Comparison of ENCODE assay signal across 1 cellular context in the genomic region with DNA sequence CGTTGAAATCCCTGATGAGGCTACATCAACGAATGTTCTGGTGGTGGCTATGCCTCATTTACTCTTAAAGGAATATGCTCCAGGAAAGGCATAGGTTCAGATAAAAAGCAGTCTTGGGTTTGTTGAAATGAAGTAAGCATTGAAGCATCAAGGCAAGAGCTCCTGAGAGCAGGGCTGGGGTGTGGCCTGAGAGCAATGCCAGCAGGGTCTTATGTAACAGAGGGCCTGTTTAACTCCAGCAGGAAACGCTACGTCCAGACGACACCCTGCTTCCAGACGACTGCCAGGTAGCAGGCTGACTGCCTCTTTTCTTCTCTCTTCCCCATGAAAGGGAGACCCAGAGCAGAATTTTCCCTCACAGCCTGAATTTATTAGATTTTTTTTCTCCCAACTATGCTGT.
TF ChIP-seq lines count a peak whose summit lies in the region.

No MANE protein-coding gene starts in this region.

TF ChIP-seq in SK-N-SH treated with all-trans-retinoic acid at 6 μM for 48 hours, 23 proteins besides CTCF, POLR2A, EP300 and RAD21 (continued from another document):
- TF ChIP-seq, protein P1, sequence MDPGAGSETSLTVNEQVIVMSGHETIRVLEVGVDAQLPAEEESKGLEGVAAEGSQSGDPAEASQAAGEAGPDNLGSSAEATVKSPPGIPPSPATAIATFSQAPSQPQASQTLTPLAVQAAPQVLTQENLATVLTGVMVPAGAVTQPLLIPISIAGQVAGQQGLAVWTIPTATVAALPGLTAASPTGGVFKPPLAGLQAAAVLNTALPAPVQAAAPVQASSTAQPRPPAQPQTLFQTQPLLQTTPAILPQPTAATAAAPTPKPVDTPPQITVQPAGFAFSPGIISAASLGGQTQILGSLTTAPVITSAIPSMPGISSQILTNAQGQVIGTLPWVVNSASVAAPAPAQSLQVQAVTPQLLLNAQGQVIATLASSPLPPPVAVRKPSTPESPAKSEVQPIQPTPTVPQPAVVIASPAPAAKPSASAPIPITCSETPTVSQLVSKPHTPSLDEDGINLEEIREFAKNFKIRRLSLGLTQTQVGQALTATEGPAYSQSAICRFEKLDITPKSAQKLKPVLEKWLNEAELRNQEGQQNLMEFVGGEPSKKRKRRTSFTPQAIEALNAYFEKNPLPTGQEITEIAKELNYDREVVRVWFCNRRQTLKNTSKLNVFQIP (CRISPR knock-in tag; IDR thresholded peaks at IDR 0.05; ENCODE audit: borderline replicate concordance, low read depth), result no peak
- TF ChIP-seq TCF4 (CRISPR knock-in tag; IDR thresholded peaks at IDR 0.05; ENCODE audit: borderline replicate concordance) (no peak), CSDC2 (CRISPR knock-in tag; IDR thresholded peaks at IDR 0.05) (no peak)
TF ChIP-seq in SK-N-SH treated with all-trans-retinoic acid at 6 μM for 48 hours: peak in this region for 0.
